ENCODE assay signal across 20 cellular contexts in genomic region chr14:37515761-37516160, GRCh38.
DNase-seq lines count a peak whose midpoint lies in the region; ATAC-seq lines count a peak whose summit lies in the region.
"Had no signal": no experiment of that assay in that cellular context is flagged by ENCODE, and none has a peak within 500 bp of the region (broad histone marks: within the 10 kb centered on the region; RNA-seq: fewer than 3 reads in every experiment).

No MANE protein-coding gene starts in this region.

- no peaks in the 10 kb centered on the region for H3K36me3 Mint-ChIP-seq in activated CD8-positive, alpha-beta T cell treated with anti-CD3 and anti-CD28 coated beads, Interleukin-2, amount 10 ng/mL, durations not matched to agents 7 days and 5 days (ENCODE audit: low read depth)
- H3K36me3 Mint-ChIP-seq: CD8-positive, alpha-beta T cell had no signal

- peak; percentile 32 to 72 for DNase-seq in NCI-H446 (lab: John Stamatoyannopoulos, UW)
- peak; percentile 1 for DNase-seq in foreskin melanocyte
- peak; percentile 69 for DNase-seq in mesendoderm
- peak; percentile 5 for DNase-seq in putamen (ENCODE audit: low spot score)
- no peak for DNase-seq in SK-N-DZ (ENCODE audit: low spot score)
- no peak for DNase-seq in activated CD8-positive, alpha-beta T cell treated with anti-CD3 and anti-CD28 coated beads, Interleukin-2, amount 10 ng/mL, durations not matched to agents 7 days and 5 days
- no peak for DNase-seq in cerebellar nuclear complex (lab: John Stamatoyannopoulos, UW)
- DNase-seq: 8988T; Calu3; CD8-positive, alpha-beta T cell; DMS 273 treated with DMSO at 0.1 percent for 48 hours; DMS53; DND-41; EL; HCEC 1CT; IMR-90 had no signal

- no peaks in the 10 kb centered on the region for H3K27me3 Mint-ChIP-seq in activated CD8-positive, alpha-beta T cell treated with anti-CD3 and anti-CD28 coated beads, Interleukin-2, amount 10 ng/mL, durations not matched to agents 7 days and 5 days (ENCODE audit: low read depth)
- H3K27me3 Mint-ChIP-seq: B cell had no signal

- H4K5ac ChIP-seq in mesendoderm (ENCODE audit: low read length), result no peak overlapping the region

- H2BK120ac ChIP-seq in mesendoderm (ENCODE audit: low read depth, low read length), result no peak overlapping the region

- ATAC-seq in activated CD8-positive, alpha-beta T cell treated with anti-CD3 and anti-CD28 coated beads, Interleukin-2, amount 10 ng/mL, durations not matched to agents 7 days and 5 days, result no peak
- no peak for ATAC-seq in GM21423 (IDR thresholded peaks at IDR 0.05; ENCODE audit: unreplicated experiment)
- ATAC-seq: CD8-positive, alpha-beta T cell; GM23338 had no signal

- H3K4me2 ChIP-seq in mesendoderm (ENCODE audit: low read length), result no peak overlapping the region
- H3K4me2 ChIP-seq: BLaER1 treated with 17β-estradiol and CSF1 and Interleukin-3, amounts not matched to agents 10 nM and 100 nM; GM23338 had no signal

- H3K79me1 ChIP-seq in mesendoderm (ENCODE audit: low read length), result no peaks in the 10 kb centered on the region

- no peak overlapping the region for H3K4me3 Mint-ChIP-seq in activated CD8-positive, alpha-beta T cell treated with anti-CD3 and anti-CD28 coated beads, Interleukin-2, amount 10 ng/mL, durations not matched to agents 7 days and 5 days
- H3K4me3 Mint-ChIP-seq: B cell; CD8-positive, alpha-beta T cell; GM23338 had no signal

- no CpG with 5 or more reads among the region's 3 CpGs for WGBS in mesendoderm (ENCODE audit: extremely low coverage, insufficient coverage, low lambda C conversion rate)

- CTCF ChIA-PET in activated CD8-positive, alpha-beta T cell treated with anti-CD3 and anti-CD28 coated beads, Interleukin-2, amount 10 ng/mL, durations not matched to agents 7 days and 5 days (lab: Charles Lee), result no interaction called here

- no peak overlapping the region for H2BK15ac ChIP-seq in mesendoderm (replicated peaks; ENCODE audit: low read depth)

- no peak overlapping the region for H3K27ac Mint-ChIP-seq in activated CD8-positive, alpha-beta T cell treated with anti-CD3 and anti-CD28 coated beads, Interleukin-2, amount 10 ng/mL, durations not matched to agents 7 days and 5 days
- H3K27ac Mint-ChIP-seq: B cell; CD8-positive, alpha-beta T cell; GM23338 had no signal

- no peak overlapping the region for H3K23ac ChIP-seq in mesendoderm (ENCODE audit: low read length)

- H3K4ac ChIP-seq in mesendoderm (ENCODE audit: low read depth, low read length), result no peak overlapping the region

- H3K4me1 Mint-ChIP-seq in activated CD8-positive, alpha-beta T cell treated with anti-CD3 and anti-CD28 coated beads, Interleukin-2, amount 10 ng/mL, durations not matched to agents 7 days and 5 days (ENCODE audit: low read depth), result no peaks in the 10 kb centered on the region
- H3K4me1 Mint-ChIP-seq: B cell, GM23338 had no signal

- no peaks in the 10 kb centered on the region for H3K4me1 ChIP-seq in mesendoderm (ENCODE audit: control insufficient read depth, low read depth, low read length)
- H3K4me1 ChIP-seq: BLaER1 treated with 17β-estradiol and CSF1 and Interleukin-3, amounts not matched to agents 10 nM and 100 nM had no signal

- no peak overlapping the region for H2AK5ac ChIP-seq in mesendoderm (ENCODE audit: low read length)

- no peak overlapping the region for H3K18ac ChIP-seq in mesendoderm (ENCODE audit: low read length)

- no peaks in the 10 kb centered on the region for H3K36me3 ChIP-seq in mesendoderm (ENCODE audit: control insufficient read depth, insufficient read depth, low read length)
- H3K36me3 ChIP-seq: BLaER1 treated with 17β-estradiol and CSF1 and Interleukin-3, amounts not matched to agents 10 nM and 100 nM had no signal

- H2BK5ac ChIP-seq in mesendoderm (ENCODE audit: low read length), result no peak overlapping the region

- H3K27ac ChIP-seq in mesendoderm (ENCODE audit: low read depth, low read length), result no peak overlapping the region
- H3K27ac ChIP-seq: BLaER1 treated with 17β-estradiol and CSF1 and Interleukin-3, amounts not matched to agents 10 nM and 100 nM had no signal

- H3K27me3 ChIP-seq in mesendoderm (ENCODE audit: insufficient read depth, low read length, poor library complexity), result no peaks in the 10 kb centered on the region
- H3K27me3 ChIP-seq: BLaER1 treated with 17β-estradiol and CSF1 and Interleukin-3, amounts not matched to agents 10 nM and 100 nM had no signal

- no peak overlapping the region for H3K4me3 ChIP-seq in mesendoderm (ENCODE audit: low read length)
- H3K4me3 ChIP-seq: BLaER1 treated with 17β-estradiol and CSF1 and Interleukin-3, amounts not matched to agents 10 nM and 100 nM; GM23338 had no signal

- no peaks in the 10 kb centered on the region for H3K9me3 Mint-ChIP-seq in activated CD8-positive, alpha-beta T cell treated with anti-CD3 and anti-CD28 coated beads, Interleukin-2, amount 10 ng/mL, durations not matched to agents 7 days and 5 days (ENCODE audit: insufficient read depth)
- H3K9me3 Mint-ChIP-seq: CD8-positive, alpha-beta T cell; GM23338 had no signal

- H4K8ac ChIP-seq in mesendoderm (ENCODE audit: low read depth, low read length), result no peak overlapping the region

- H3K56ac ChIP-seq in mesendoderm (ENCODE audit: low read length), result no peak overlapping the region

- POLR2A ChIA-PET in activated CD8-positive, alpha-beta T cell treated with anti-CD3 and anti-CD28 coated beads, Interleukin-2, amount 10 ng/mL, durations not matched to agents 7 days and 5 days (lab: Charles Lee), result no interaction called here

- no peak overlapping the region for H3K9ac ChIP-seq in mesendoderm (ENCODE audit: low read length)
- H3K9ac ChIP-seq: BLaER1 treated with 17β-estradiol and CSF1 and Interleukin-3, amounts not matched to agents 10 nM and 100 nM had no signal

- no peaks in the 10 kb centered on the region for H3K79me2 ChIP-seq in mesendoderm (ENCODE audit: control insufficient read depth, insufficient read depth, low read length)

Comparison
In these comparisons a context has a peak if more than half of its experiments do, and no peak if none do; other contexts are left out.
1. DNase-seq: peak in NCI-H446 (2 of 2), foreskin melanocyte (single experiment), mesendoderm (single experiment) and putamen (single experiment); none in SK-N-DZ (single experiment), activated CD8-positive, alpha-beta T cell treated with anti-CD3 and anti-CD28 coated beads, Interleukin-2, amount 10 ng/mL, durations not matched to agents 7 days and 5 days (single experiment) and cerebellar nuclear complex (0 of 2).